ENCODE assay signal across 26 cellular contexts in the genomic region with DNA sequence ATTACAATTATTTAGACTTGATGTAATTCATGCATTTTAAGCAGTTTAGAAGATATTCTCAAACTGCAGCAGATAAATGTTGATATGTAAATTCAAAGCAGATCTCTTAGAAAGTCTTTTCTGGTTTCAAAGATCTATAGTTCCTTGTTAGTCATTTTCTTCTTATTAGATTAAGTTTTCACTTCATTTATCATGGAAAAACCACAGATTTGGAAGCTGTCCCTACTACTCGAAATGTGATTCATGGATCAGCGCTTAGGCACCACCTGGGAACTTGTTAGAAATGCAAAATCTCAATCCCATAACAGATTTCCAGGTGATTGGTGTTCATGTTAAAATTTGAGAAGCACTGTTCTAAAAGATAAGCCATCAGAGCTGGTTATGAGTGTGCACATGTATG.
"Had no signal": no experiment of that assay in that cellular context is flagged by ENCODE, and none has a peak within 500 bp of the region (broad histone marks: within the 10 kb centered on the region; RNA-seq: fewer than 3 reads in every experiment).

No MANE protein-coding gene starts in this region.

- H3K27ac ChIP-seq: brain microvascular endothelial cell, cardiac muscle cell had no signal

- DNase-seq: activated CD4-positive, alpha-beta memory T cell treated with anti-CD3 and anti-CD28 coated beads for 36 hours; activated CD4-positive, alpha-beta T cell treated with anti-CD3 and anti-CD28 coated beads, Interleukin-2, amount 10 ng/mL, durations not matched to agents 7 days and 5 days; activated CD4-positive, CD25-positive, alpha-beta regulatory T cell; activated CD8-positive, alpha-beta memory T cell treated with anti-CD3 and anti-CD28 coated beads for 24 hours; activated gamma-delta T cell treated with Interleukin-2 at 50 U/mL for 16 hours; activated naive CD4-positive, alpha-beta T cell treated with anti-CD3 and anti-CD28 coated beads, Interleukin-2, amount 10 ng/mL, durations not matched to agents 7 days and 5 days; activated naive CD8-positive, alpha-beta T cell treated with anti-CD3 and anti-CD28 coated beads for 36 hours; activated T-cell treated with anti-CD3 and anti-CD28 coated beads, Interleukin-2, amount 50 U/mL, for 48 hours; anterior cingulate cortex; brain microvascular endothelial cell; Karpas-422; NCI-H1105 treated with DMSO at 0.1 percent for 48 hours; NCI-H146; NCI-H187 treated with DMSO at 0.1 percent for 48 hours; NCI-H2081 treated with DMSO at 0.1 percent for 48 hours; NCI-H345; NCI-H510A; NCI-H526 treated with DMSO at 0.1 percent for 48 hours; NK-92 treated with Interleukin-12 subunit alpha and Interleukin-12 subunit beta, amount 100 ng/mL, for 24 hours; PC-3; SHP77 treated with DMSO at 0.1 percent for 48 hours; T-cell; T-helper 2 cell; T1000 had no signal

- H3K4me3 ChIP-seq: cardiac muscle cell, K562 had no signal

- ATAC-seq: K562, PC-3, T-cell had no signal

- H3K36me3 ChIP-seq: brain microvascular endothelial cell, cardiac muscle cell had no signal

- H3K27me3 ChIP-seq: brain microvascular endothelial cell, cardiac muscle cell had no signal
